In the genomic region with DNA sequence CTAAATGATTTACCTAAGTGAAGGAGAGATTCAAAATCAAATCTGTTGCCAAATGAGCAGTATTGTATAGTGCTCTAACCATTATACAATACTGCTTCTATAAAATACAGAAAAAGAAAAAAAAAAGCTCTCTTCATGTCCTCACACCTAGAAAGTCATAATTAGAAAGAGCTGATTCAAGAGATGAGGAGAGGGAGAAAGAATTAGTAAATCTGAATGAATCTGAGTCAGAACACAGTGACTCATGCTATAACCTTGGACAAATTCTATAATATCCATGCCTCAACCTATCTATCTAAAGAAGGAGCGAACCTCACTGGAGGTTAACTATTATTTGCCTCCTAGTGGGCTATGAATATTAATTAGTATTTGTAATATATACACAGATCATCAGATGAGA, we compare ENCODE assay signal across 15 cellular contexts. TPM values are rescaled to one million over a fixed set of nuclear protein-coding genes. Genes with fewer than 3 reads are reported as not detected.
DNase-seq lines count a peak whose midpoint lies in the region; ATAC-seq and TF ChIP-seq lines count a peak whose summit lies in the region.
"Had no signal": no experiment of that assay in that cellular context is flagged by ENCODE, and none has a peak within 500 bp of the region (broad histone marks: within the 10 kb centered on the region; RNA-seq: fewer than 3 reads in every experiment).

No MANE protein-coding gene starts in this region.

- CTCF ChIA-PET in HCT116 (lab: Charles Lee), result interaction anchor here (1.3 kb wide), 1 partner anchor 181 kb away, joined by 4 read pairs; no protein-coding TSS in a partner anchor

- H3K79me2 ChIP-seq in HCT116 (ENCODE audit: insufficient read depth, low read length), result peaks cover 57% of the 10 kb centered on the region

- H3K36me3 ChIP-seq in HCT116 (ENCODE audit: control insufficient read depth in 1 of 2, insufficient read depth in 2 of 2, low read length in 2 of 2), result no peaks in the 10 kb centered on the region
- H3K36me3 ChIP-seq: BE2C, thoracic aorta had no signal

- no peaks in the 10 kb centered on the region for H3K27me3 ChIP-seq in HCT116 (ENCODE audit: insufficient read depth, low read length)
- H3K27me3 ChIP-seq: BE2C had no signal

- H3K9me2 ChIP-seq in HCT116 (ENCODE audit: insufficient read depth), result no peaks in the 10 kb centered on the region

- H3K27ac Mint-ChIP-seq in activated naive CD8-positive, alpha-beta T cell treated with anti-CD3 and anti-CD28 coated beads, Interleukin-2, amount 50 U/mL, for 24 hours, result no peak overlapping the region

- peak; percentile 58 for ATAC-seq in HCT116
- peak; percentile 88 for ATAC-seq in activated naive CD8-positive, alpha-beta T cell treated with anti-CD3 and anti-CD28 coated beads, Interleukin-2, amount 50 U/mL, for 24 hours
- ATAC-seq in GM21825 (IDR thresholded peaks at IDR 0.05; ENCODE audit: unreplicated experiment), result no peak
- ATAC-seq in HG02610 (IDR thresholded peaks at IDR 0.05; ENCODE audit: unreplicated experiment), result no peak
- ATAC-seq: naive thymus-derived CD8-positive, alpha-beta T cell had no signal

- intact Hi-C loops in HCT116 (cut with micrococcal nuclease), result no loop called here

- TF ChIP-seq RAD21 in HCT116 (IDR thresholded peaks at IDR 0.05; ENCODE audit: low read depth), result no peak

- H3K9me3 ChIP-seq in HCT116 (ENCODE audit: control insufficient read depth in 1 of 2, insufficient read depth in 1 of 2, low read depth in 1 of 2, low read length in 2 of 2), result no peaks in the 10 kb centered on the region
- H3K9me3 ChIP-seq: BE2C, thoracic aorta had no signal

- H2AFZ ChIP-seq in HCT116 (ENCODE audit: low read depth, low read length, poor library complexity, severe bottlenecking), result no peak overlapping the region

- H3K9ac ChIP-seq in HCT116 (ENCODE audit: low read length), result no peak overlapping the region

- H3K4me1 Mint-ChIP-seq in activated naive CD8-positive, alpha-beta T cell treated with anti-CD3 and anti-CD28 coated beads, Interleukin-2, amount 50 U/mL, for 24 hours, result peaks cover 44% of the 10 kb centered on the region

- no peaks in the 10 kb centered on the region for H3K27me3 Mint-ChIP-seq in activated naive CD8-positive, alpha-beta T cell treated with anti-CD3 and anti-CD28 coated beads, Interleukin-2, amount 50 U/mL, for 24 hours
- H3K27me3 Mint-ChIP-seq: naive thymus-derived CD8-positive, alpha-beta T cell had no signal

- DNase-seq in AG08395 (ENCODE audit: low spot score) (peak; percentile 41), HCT116 (ENCODE audit: low read depth, low spot score) (no peak), fibroblast of the aortic adventitia (ENCODE audit: low read depth) (peak; percentile 49), NCI-H69 (lab: John Stamatoyannopoulos, UW) (no peak)
- no peak for DNase-seq in activated naive CD8-positive, alpha-beta T cell treated with anti-CD3 and anti-CD28 coated beads, Interleukin-2, amount 50 U/mL, for 24 hours
- DNase-seq in stimulated activated CD4-positive, alpha-beta T cell treated with anti-CD3 and anti-CD28 coated beads, Interleukin-15, amount 100 ng/mL, for 24 hours, result no peak
- DNase-seq: activated CD4-positive, alpha-beta T cell treated with anti-CD3 and anti-CD28 coated beads, Interleukin-2, amount 50 U/mL, for 4 hours; activated gamma-delta T cell; BE2C; DMS79 treated with DMSO at 0.1 percent for 48 hours; naive thymus-derived CD8-positive, alpha-beta T cell; NCI-H1930 had no signal

- H3K27ac ChIP-seq in HCT116 (ENCODE audit: low read depth, low read length), result no peak overlapping the region; the same call in 1 of the 2 replicates
- H3K27ac ChIP-seq: thoracic aorta had no signal

- no peak overlapping the region for H3K4me3 Mint-ChIP-seq in activated naive CD8-positive, alpha-beta T cell treated with anti-CD3 and anti-CD28 coated beads, Interleukin-2, amount 50 U/mL, for 24 hours
- H3K4me3 Mint-ChIP-seq: naive thymus-derived CD8-positive, alpha-beta T cell had no signal

- H3K4me2 ChIP-seq in HCT116 (ENCODE audit: low read length), result peak overlapping the region; percentile 44

- POLR2A ChIA-PET in HCT116 (lab: Charles Lee), result no interaction called here

- no peak for TF ChIP-seq POLR2A in HCT116 (IDR thresholded peaks at IDR 0.05; ENCODE audit: borderline replicate concordance, extremely low read depth, insufficient read depth, insufficient read length)

- no peak for TF ChIP-seq CTCF in HCT116 (IDR thresholded peaks at IDR 0.05 in 2 of 3, conservative IDR thresholded peaks at IDR 0.05 in 1 of 3; ENCODE audit: borderline replicate concordance in 1 of 3, insufficient read depth in 1 of 3, low read depth in 2 of 3, low read length in 2 of 3)
- TF ChIP-seq CTCF in fibroblast of the aortic adventitia (IDR thresholded peaks at IDR 0.05; ENCODE audit: insufficient read depth, low read length), result no peak

- no peak overlapping the region for H3K4me3 ChIP-seq in HCT116 (replicated peaks in 1 of 2; ENCODE audit: low read depth in 1 of 2, low read length in 2 of 2)
- H3K4me3 ChIP-seq in fibroblast of the aortic adventitia (ENCODE audit: low read depth, low read length), result no peak overlapping the region
- H3K4me3 ChIP-seq: thoracic aorta had no signal

- H3K9me3 Mint-ChIP-seq in activated naive CD8-positive, alpha-beta T cell treated with anti-CD3 and anti-CD28 coated beads, Interleukin-2, amount 50 U/mL, for 24 hours, result no peaks in the 10 kb centered on the region
- H3K9me3 Mint-ChIP-seq: naive thymus-derived CD8-positive, alpha-beta T cell had no signal

- H4K20me1 ChIP-seq in HCT116 (ENCODE audit: insufficient read depth), result peaks cover 3% of the 10 kb centered on the region; the same call in 1 of the 2 replicates

- H3K4me1 ChIP-seq in HCT116 (ENCODE audit: control insufficient read depth in 1 of 2, insufficient read depth in 2 of 2, low read length in 2 of 2), result peaks cover 23 to 41% of the 10 kb centered on the region in 2 experiments
- H3K4me1 ChIP-seq: BE2C had no signal

- H3K36me3 Mint-ChIP-seq in activated naive CD8-positive, alpha-beta T cell treated with anti-CD3 and anti-CD28 coated beads, Interleukin-2, amount 50 U/mL, for 24 hours (ENCODE audit: low read depth), result peaks cover 1% of the 10 kb centered on the region
- H3K36me3 Mint-ChIP-seq: naive thymus-derived CD8-positive, alpha-beta T cell had no signal

- BruUV-seq in HCT116 (replicated peaks; lab: Mats Ljungman, UMichigan), result no TSS peak

- RAD21 ChIA-PET in HCT116 (lab: Charles Lee; ENCODE audit: low non-redundant PET in 1 of 2, low total read pairs in 2 of 2, uncharacterized antibody in 2 of 2, unreplicated experiment in 2 of 2), result no interaction called here

TF ChIP-seq in HCT116, 20 proteins besides CTCF, POLR2A, EP300 and RAD21:
- TF ChIP-seq ELF1 (IDR thresholded peaks at IDR 0.05; ENCODE audit: borderline replicate concordance, low read depth) (no peak), SRF (IDR thresholded peaks at IDR 0.05; ENCODE audit: low read depth) (no peak), FOSL1 (IDR thresholded peaks at IDR 0.05; ENCODE audit: low read depth) (peak; percentile 56), EGR1 (IDR thresholded peaks at IDR 0.05; ENCODE audit: low read depth) (no peak), SP1 (IDR thresholded peaks at IDR 0.05; ENCODE audit: low read depth) (no peak), JUND (IDR thresholded peaks at IDR 0.05) (peak; percentile 46), CEBPB (IDR thresholded peaks at IDR 0.05; ENCODE audit: low read depth) (peak; percentile 25; the same call in 1 of the 2 replicates), POLR2AphosphoS5 (IDR thresholded peaks at IDR 0.05; ENCODE audit: low read depth, low read length) (no peak), EZH2phosphoT487 (IDR thresholded peaks at IDR 0.05; ENCODE audit: borderline replicate concordance) (no peak), SIN3A (IDR thresholded peaks at IDR 0.05; ENCODE audit: low read depth) (no peak)
- TF ChIP-seq, protein P1, sequence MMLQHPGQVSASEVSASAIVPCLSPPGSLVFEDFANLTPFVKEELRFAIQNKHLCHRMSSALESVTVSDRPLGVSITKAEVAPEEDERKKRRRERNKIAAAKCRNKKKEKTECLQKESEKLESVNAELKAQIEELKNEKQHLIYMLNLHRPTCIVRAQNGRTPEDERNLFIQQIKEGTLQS (IDR thresholded peaks at IDR 0.05), result no peak

RNA-seq across cellular contexts. Expression of a gene that starts 29.4 kb away (rescaled TPM):
- 22.7 TPM for total RNA-seq in HCT116 (2021; ENCODE audit: unreplicated experiment)
- polyA plus RNA-seq in HCT116 (2012), result 13.2 and 14.9 TPM in 2 replicates
- total RNA-seq in fibroblast of the aortic adventitia (ENCODE audit: low replicate concordance), result 18.0 and 46.9 TPM in 2 replicates

RNA-seq across cellular contexts. Expression of a gene that starts 52.6 kb away (rescaled TPM):
- total RNA-seq in HCT116 (2021; ENCODE audit: unreplicated experiment) (1.9 TPM), fibroblast of the aortic adventitia (ENCODE audit: low replicate concordance) (4.3 and 4.5 TPM in 2 replicates)
- polyA plus RNA-seq in HCT116 (2012), result 1.2 and 2.0 TPM in 2 replicates

RNA-seq across cellular contexts. Expression of a gene that starts 52.9 kb away (rescaled TPM):
- 69.2 TPM for total RNA-seq in HCT116 (2021; ENCODE audit: unreplicated experiment)
- polyA plus RNA-seq in HCT116 (2012), result 40.3 and 56.0 TPM in 2 replicates
- total RNA-seq in fibroblast of the aortic adventitia (ENCODE audit: low replicate concordance), result 58.8 and 152 TPM in 2 replicates

Comparison
In these comparisons a context has a peak if more than half of its experiments do, and no peak if none do; other contexts are left out.
1. DNase-seq: peak in AG08395 (single experiment) and fibroblast of the aortic adventitia (single experiment); none in HCT116 (single experiment), activated naive CD8-positive, alpha-beta T cell treated with anti-CD3 and anti-CD28 coated beads, Interleukin-2, amount 50 U/mL, for 24 hours (single experiment), stimulated activated CD4-positive, alpha-beta T cell treated with anti-CD3 and anti-CD28 coated beads, Interleukin-15, amount 100 ng/mL, for 24 hours (single experiment) and NCI-H69 (single experiment).
2. ATAC-seq: peak in HCT116 (single experiment) and activated naive CD8-positive, alpha-beta T cell treated with anti-CD3 and anti-CD28 coated beads, Interleukin-2, amount 50 U/mL, for 24 hours (single experiment); none in GM21825 (single experiment) and HG02610 (single experiment).